In the genomic region with DNA sequence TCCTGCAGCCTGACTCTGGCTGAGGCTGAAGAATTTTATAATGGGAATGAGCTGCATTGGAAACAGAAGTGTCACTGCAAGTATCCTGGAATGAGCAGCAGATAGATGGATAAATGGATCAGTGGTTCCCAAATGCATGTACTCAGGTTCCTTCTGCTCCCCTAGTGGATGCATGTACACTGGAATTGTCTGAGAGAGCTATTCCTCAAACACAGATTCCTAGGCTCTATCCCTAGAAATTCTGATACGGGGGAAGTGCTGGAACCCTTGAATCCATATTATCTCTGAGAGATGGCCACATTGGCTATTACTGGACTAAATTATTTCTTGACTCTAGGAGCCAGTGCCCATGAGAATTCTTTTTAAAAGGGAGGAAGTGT, we compare ENCODE assay signal across 10 cellular contexts.
DNase-seq lines count a peak whose midpoint lies in the region; ATAC-seq and TF ChIP-seq lines count a peak whose summit lies in the region.
"Had no signal": no experiment of that assay in that cellular context is flagged by ENCODE, and none has a peak within 500 bp of the region (broad histone marks: within the 10 kb centered on the region; RNA-seq: fewer than 3 reads in every experiment).

No MANE protein-coding gene starts in this region.

- H3K36me3 ChIP-seq in stomach: no peaks in the 10 kb centered on the region

- H3K27me3 Mint-ChIP-seq in activated naive CD4-positive, alpha-beta T cell treated with anti-CD3 and anti-CD28 coated beads, Interleukin-2, amount 50 U/mL, for 24 hours: no peaks in the 10 kb centered on the region
- H3K27me3 Mint-ChIP-seq in T-helper 17 cell: no peaks in the 10 kb centered on the region

- intact Hi-C loops in stomach (cut with DNase I; ENCODE audit: low total_unique reads): no loop called here

- H3K4me1 Mint-ChIP-seq in activated naive CD4-positive, alpha-beta T cell treated with anti-CD3 and anti-CD28 coated beads, Interleukin-2, amount 50 U/mL, for 24 hours: peaks cover 98% of the 10 kb centered on the region
- H3K4me1 Mint-ChIP-seq in T-helper 17 cell: peaks cover 69% of the 10 kb centered on the region

- H3K4me1 ChIP-seq in stomach: peaks cover 6 to 63% (median 31%) of the 10 kb centered on the region in 4 donors

- no peaks in the 10 kb centered on the region for H3K27me3 ChIP-seq in stomach

- H3K27ac Mint-ChIP-seq in activated naive CD4-positive, alpha-beta T cell treated with anti-CD3 and anti-CD28 coated beads, Interleukin-2, amount 50 U/mL, for 24 hours: peak overlapping the region; percentile 98
- peak overlapping the region; percentile 97 for H3K27ac Mint-ChIP-seq in T-helper 17 cell

- peak; percentile 15 for TF ChIP-seq CTCF in foreskin fibroblast (IDR thresholded peaks at IDR 0.05; ENCODE audit: low read depth, low read length)
- no peak for TF ChIP-seq CTCF in stomach (IDR thresholded peaks at IDR 0.05)

- 75 to 93% (median 87%) methylated on average over 1 of the region's 1 CpG for WGBS in stomach, 5 donors

- H3K9me3 ChIP-seq in T-helper 17 cell (ENCODE audit: control insufficient read depth, low read length, poor library complexity, severe bottlenecking) (no peaks in the 10 kb centered on the region), stomach (no peaks in the 10 kb centered on the region)

- H3K4me3 Mint-ChIP-seq in activated naive CD4-positive, alpha-beta T cell treated with anti-CD3 and anti-CD28 coated beads, Interleukin-2, amount 50 U/mL, for 24 hours: peak overlapping the region; percentile 81
- peak overlapping the region; percentile 84 for H3K4me3 Mint-ChIP-seq in T-helper 17 cell

- H3K4me3 ChIP-seq in foreskin fibroblast (ENCODE audit: low read depth in 1 of 2, low read length in 2 of 2) (no peak overlapping the region), stomach (no peak overlapping the region)

- DNase-seq in activated naive CD4-positive, alpha-beta T cell treated with Interleukin-2 at 50 U/mL for 16 hours: no peak
- DNase-seq in T-helper 17 cell: no peak
- no peak for DNase-seq in foreskin fibroblast
- no peak for DNase-seq in stomach
- DNase-seq in NAMALWA (ENCODE audit: low spot score): no peak
- DNase-seq in NCI-H1105 (lab: John Stamatoyannopoulos, UW): no peak
- DNase-seq: hippocampal formation, NCI-H526 had no signal

- no peak for TF ChIP-seq POLR2A in stomach (IDR thresholded peaks at IDR 0.05)

- H3K36me3 Mint-ChIP-seq in activated naive CD4-positive, alpha-beta T cell treated with anti-CD3 and anti-CD28 coated beads, Interleukin-2, amount 50 U/mL, for 24 hours: peaks cover 10% of the 10 kb centered on the region
- peaks cover 2% of the 10 kb centered on the region for H3K36me3 Mint-ChIP-seq in T-helper 17 cell (ENCODE audit: low read depth)

- ATAC-seq in T-helper 17 cell (no peak), GM21367 (IDR thresholded peaks at IDR 0.05; ENCODE audit: unreplicated experiment) (no peak)

- TF ChIP-seq EP300 in stomach (IDR thresholded peaks at IDR 0.05): no peak

- no peaks in the 10 kb centered on the region for H3K9me3 Mint-ChIP-seq in activated naive CD4-positive, alpha-beta T cell treated with anti-CD3 and anti-CD28 coated beads, Interleukin-2, amount 50 U/mL, for 24 hours

- H3K27ac ChIP-seq in stomach: peak overlapping the region in 3 of 5 donors; percentile 17 to 56 (median 31)
